Comparison of ENCODE assay signal across 8 cellular contexts in the genomic region with DNA sequence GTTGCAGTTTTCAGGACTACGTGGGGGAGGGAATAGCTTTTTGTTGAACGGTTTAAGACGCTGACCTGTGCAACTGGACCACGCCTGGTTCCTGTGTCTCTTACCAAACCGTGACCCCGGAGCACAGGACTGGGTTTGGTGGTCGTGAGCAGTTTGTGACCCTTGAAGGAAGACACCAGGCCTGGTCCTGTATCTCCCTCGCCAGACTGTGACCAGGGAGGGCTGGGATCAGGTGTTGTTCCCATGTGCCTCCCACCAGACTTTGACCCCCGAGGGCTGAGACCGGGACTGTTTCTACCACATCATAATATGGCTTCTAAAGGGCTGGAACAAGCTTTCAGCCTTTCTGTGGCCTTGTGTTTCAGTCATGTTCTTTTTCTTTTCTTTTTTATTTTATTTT. TPM values are rescaled to one million over a fixed set of nuclear protein-coding genes. Genes with fewer than 3 reads are reported as not detected.
DNase-seq lines count a peak whose midpoint lies in the region; ATAC-seq and TF ChIP-seq lines count a peak whose summit lies in the region.

No MANE protein-coding gene starts in this region.

- no peak for ATAC-seq in activated T-cell treated with anti-CD3 and anti-CD28 coated beads, Interleukin-2, amount 50 U/mL, for 4 hours

- peaks cover 3% of the 10 kb centered on the region for H3K36me3 Mint-ChIP-seq in activated T-cell treated with anti-CD3 and anti-CD28 coated beads, Interleukin-2, amount 50 U/mL, for 4 hours (ENCODE audit: insufficient read depth)

- peak overlapping the region; percentile 76 to 97 for H3K27ac ChIP-seq in liver (ENCODE audit: low read depth in 1 of 2, low read length in 2 of 2)
- H3K27ac ChIP-seq in tibial nerve: peak overlapping the region in 3 of 4 donors; percentile 68 to 84 (median 83)

- TF ChIP-seq RAD21 in liver (IDR thresholded peaks at IDR 0.05): no peak

- H3K27me3 ChIP-seq in liver (ENCODE audit: control insufficient read depth in 4 of 4, insufficient read depth in 4 of 4, low read length in 3 of 4) (no peaks in the 10 kb centered on the region), tibial nerve (no peaks in the 10 kb centered on the region)

- peaks cover 28% of the 10 kb centered on the region for H3K4me1 Mint-ChIP-seq in activated T-cell treated with anti-CD3 and anti-CD28 coated beads, Interleukin-2, amount 50 U/mL, for 4 hours (ENCODE audit: low read depth)

- peaks cover 1 to 9% (median 7%) of the 10 kb centered on the region in 4 donors for H3K36me3 ChIP-seq in liver (ENCODE audit: control insufficient read depth in 4 of 4, insufficient read depth in 3 of 4, low read depth in 1 of 4, low read length in 3 of 4)
- H3K36me3 ChIP-seq in tibial nerve: peaks cover 0 to 8% (median 0%) of the 10 kb centered on the region in 3 donors

- DNase-seq in activated T-cell treated with anti-CD3 and anti-CD28 coated beads, Interleukin-2, amount 50 U/mL, for 4 hours: no peak
- DNase-seq in activated T-cell treated with anti-CD3 and anti-CD28 coated beads for 4 hours: no peak
- no peak for DNase-seq in astrocyte of the cerebellum (ENCODE audit: low read depth)
- no peak for DNase-seq in tibial nerve (ENCODE audit: low spot score in 2 of 2)
- no peak for DNase-seq in DMS 273 treated with DMSO at 0.1 percent for 48 hours (lab: John Stamatoyannopoulos, UW)
- no peak for DNase-seq in Ammon's horn (ENCODE audit: low spot score)
- no peak for DNase-seq in NCI-H1694 (lab: John Stamatoyannopoulos, UW)

- in situ Hi-C loops in astrocyte of the cerebellum (cut with HindIII; ENCODE audit: low sequenced_read_pairs): no loop called here

- peak overlapping the region; percentile 89 for H3K4me3 Mint-ChIP-seq in activated T-cell treated with anti-CD3 and anti-CD28 coated beads, Interleukin-2, amount 50 U/mL, for 4 hours

- WGBS in liver: 2% methylated on average over 10 of the region's 10 CpGs
- WGBS in tibial nerve, 2 donors: 8 to 39% methylated on average over 10 of the region's 10 CpGs

- TF ChIP-seq CTCF in astrocyte of the cerebellum (IDR thresholded peaks at IDR 0.05; ENCODE audit: low read depth, low read length, missing control alignments) (no peak), liver (IDR thresholded peaks at IDR 0.05; ENCODE audit: low read depth, low read length, missing input control) (no peak), tibial nerve (IDR thresholded peaks at IDR 0.05) (no peak)

- H3K9me3 Mint-ChIP-seq in activated T-cell treated with anti-CD3 and anti-CD28 coated beads, Interleukin-2, amount 50 U/mL, for 4 hours: no peaks in the 10 kb centered on the region

- no peak for TF ChIP-seq EP300 in tibial nerve (IDR thresholded peaks at IDR 0.05)

- no peak for TF ChIP-seq POLR2A in tibial nerve (IDR thresholded peaks at IDR 0.05)

- peak overlapping the region; percentile 54 for H3K4me3 ChIP-seq in astrocyte of the cerebellum (ENCODE audit: low read depth, low read length)
- H3K4me3 ChIP-seq in liver (ENCODE audit: low read depth in 1 of 3, low read length in 3 of 3): peak overlapping the region; percentile 77 to 87 (median 87)
- peak overlapping the region; percentile 45 to 66 (median 57) for H3K4me3 ChIP-seq in tibial nerve

- H3K4me1 ChIP-seq in liver (ENCODE audit: control insufficient read depth in 4 of 4, insufficient read depth in 4 of 4, low read length in 3 of 4): peaks cover 0 to 8% (median 5%) of the 10 kb centered on the region in 4 donors
- H3K4me1 ChIP-seq in tibial nerve: peaks cover 0 to 7% (median 0%) of the 10 kb centered on the region in 4 donors

- H3K9me3 ChIP-seq in liver (ENCODE audit: control insufficient read depth in 4 of 4, low read length in 3 of 4): no peaks in the 10 kb centered on the region
- no peaks in the 10 kb centered on the region for H3K9me3 ChIP-seq in tibial nerve

- H3K9ac ChIP-seq in liver (ENCODE audit: low read depth in 1 of 2, low read length in 2 of 2): peak overlapping the region; percentile 63 to 90

- H3K27me3 Mint-ChIP-seq in activated T-cell treated with anti-CD3 and anti-CD28 coated beads, Interleukin-2, amount 50 U/mL, for 4 hours (ENCODE audit: low read depth): no peaks in the 10 kb centered on the region

TF ChIP-seq in liver, 16 proteins besides CTCF, POLR2A, EP300 and RAD21:
- TF ChIP-seq TAF1 (conservative IDR thresholded peaks at IDR 0.05): no peak
- TF ChIP-seq, protein P1, sequence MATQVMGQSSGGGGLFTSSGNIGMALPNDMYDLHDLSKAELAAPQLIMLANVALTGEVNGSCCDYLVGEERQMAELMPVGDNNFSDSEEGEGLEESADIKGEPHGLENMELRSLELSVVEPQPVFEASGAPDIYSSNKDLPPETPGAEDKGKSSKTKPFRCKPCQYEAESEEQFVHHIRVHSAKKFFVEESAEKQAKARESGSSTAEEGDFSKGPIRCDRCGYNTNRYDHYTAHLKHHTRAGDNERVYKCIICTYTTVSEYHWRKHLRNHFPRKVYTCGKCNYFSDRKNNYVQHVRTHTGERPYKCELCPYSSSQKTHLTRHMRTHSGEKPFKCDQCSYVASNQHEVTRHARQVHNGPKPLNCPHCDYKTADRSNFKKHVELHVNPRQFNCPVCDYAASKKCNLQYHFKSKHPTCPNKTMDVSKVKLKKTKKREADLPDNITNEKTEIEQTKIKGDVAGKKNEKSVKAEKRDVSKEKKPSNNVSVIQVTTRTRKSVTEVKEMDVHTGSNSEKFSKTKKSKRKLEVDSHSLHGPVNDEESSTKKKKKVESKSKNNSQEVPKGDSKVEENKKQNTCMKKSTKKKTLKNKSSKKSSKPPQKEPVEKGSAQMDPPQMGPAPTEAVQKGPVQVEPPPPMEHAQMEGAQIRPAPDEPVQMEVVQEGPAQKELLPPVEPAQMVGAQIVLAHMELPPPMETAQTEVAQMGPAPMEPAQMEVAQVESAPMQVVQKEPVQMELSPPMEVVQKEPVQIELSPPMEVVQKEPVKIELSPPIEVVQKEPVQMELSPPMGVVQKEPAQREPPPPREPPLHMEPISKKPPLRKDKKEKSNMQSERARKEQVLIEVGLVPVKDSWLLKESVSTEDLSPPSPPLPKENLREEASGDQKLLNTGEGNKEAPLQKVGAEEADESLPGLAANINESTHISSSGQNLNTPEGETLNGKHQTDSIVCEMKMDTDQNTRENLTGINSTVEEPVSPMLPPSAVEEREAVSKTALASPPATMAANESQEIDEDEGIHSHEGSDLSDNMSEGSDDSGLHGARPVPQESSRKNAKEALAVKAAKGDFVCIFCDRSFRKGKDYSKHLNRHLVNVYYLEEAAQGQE (IDR thresholded peaks at IDR 0.05): peak; percentile 48
- TF ChIP-seq RXRA (IDR thresholded peaks at IDR 0.05): no peak
- TF ChIP-seq SP1 (IDR thresholded peaks at IDR 0.05): peak; percentile 35
- peak; percentile 36 for TF ChIP-seq HNF4G (IDR thresholded peaks at IDR 0.05)
- TF ChIP-seq NR2F2 (IDR thresholded peaks at IDR 0.05): no peak
- no peak for TF ChIP-seq FOXA2 (IDR thresholded peaks at IDR 0.05)
- TF ChIP-seq JUND (IDR thresholded peaks at IDR 0.05): no peak
- TF ChIP-seq, protein P2, sequence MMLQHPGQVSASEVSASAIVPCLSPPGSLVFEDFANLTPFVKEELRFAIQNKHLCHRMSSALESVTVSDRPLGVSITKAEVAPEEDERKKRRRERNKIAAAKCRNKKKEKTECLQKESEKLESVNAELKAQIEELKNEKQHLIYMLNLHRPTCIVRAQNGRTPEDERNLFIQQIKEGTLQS (IDR thresholded peaks at IDR 0.05): no peak
- TF ChIP-seq HNF4A (conservative IDR thresholded peaks at IDR 0.05): peak; percentile 77 to 86
- peak; percentile 51 for TF ChIP-seq YY1 (IDR thresholded peaks at IDR 0.05)
- TF ChIP-seq EGR1 (IDR thresholded peaks at IDR 0.05; ENCODE audit: low read depth in 2 of 2): no peak
- no peak for TF ChIP-seq FOXA1 (IDR thresholded peaks at IDR 0.05)
- TF ChIP-seq, protein P3, sequence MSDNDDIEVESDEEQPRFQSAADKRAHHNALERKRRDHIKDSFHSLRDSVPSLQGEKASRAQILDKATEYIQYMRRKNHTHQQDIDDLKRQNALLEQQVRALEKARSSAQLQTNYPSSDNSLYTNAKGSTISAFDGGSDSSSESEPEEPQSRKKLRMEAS (IDR thresholded peaks at IDR 0.05): no peak
TF ChIP-seq in liver: peak in this region for 5.

RNA-seq across cellular contexts. Expression of a gene that starts 0.7 kb away (rescaled TPM):
- 100 to 1,000 TPM in 2 of 3 donors, 10 to 100 TPM in 1; 87.0 to 113 (median 106) TPM for total RNA-seq in activated T-cell treated with anti-CD3 and anti-CD28 coated beads, Interleukin-2, amount 50 U/mL, for 4 hours
- total RNA-seq in liver: 100 to 1,000 TPM; 304 to 362 TPM
- 100 to 1,000 TPM; 376 to 474 TPM for polyA plus RNA-seq in liver
- 10 to 100 TPM; 21.1 to 29.2 (median 23.6) TPM for total RNA-seq in tibial nerve

RNA-seq across cellular contexts. Expression of a gene that starts 13.5 kb away (rescaled TPM):
- 1 to 10 TPM; 7.5 to 10.0 (median 9.4) TPM for total RNA-seq in activated T-cell treated with anti-CD3 and anti-CD28 coated beads, Interleukin-2, amount 50 U/mL, for 4 hours
- total RNA-seq in liver: 1 to 10 TPM in 1 of 2 donors, under 1 TPM in 1; 0.70 to 2.8 TPM
- 1 to 10 TPM; 2.8 to 4.9 TPM for polyA plus RNA-seq in liver
- total RNA-seq in tibial nerve: 10 to 100 TPM in 3 of 4 donors, 1 to 10 TPM in 1; 8.8 to 19.8 (median 16.1) TPM

RNA-seq across cellular contexts. Expression of a gene that starts 17.2 kb away (rescaled TPM):
- total RNA-seq in activated T-cell treated with anti-CD3 and anti-CD28 coated beads, Interleukin-2, amount 50 U/mL, for 4 hours: 10 to 100 TPM; 15.1 to 17.4 (median 16.5) TPM
- total RNA-seq in liver (1 to 10 TPM; 3.2 to 3.5 TPM), tibial nerve (10 to 100 TPM in 3 of 4 donors, 1 to 10 TPM in 1; 9.9 to 15.9 (median 12.2) TPM)
- 1 to 10 TPM; 2.6 to 5.8 TPM for polyA plus RNA-seq in liver

RNA-seq across cellular contexts. Expression of a gene that starts 46.3 kb away (rescaled TPM):
- 100 to 1,000 TPM; 130 to 147 (median 134) TPM for total RNA-seq in activated T-cell treated with anti-CD3 and anti-CD28 coated beads, Interleukin-2, amount 50 U/mL, for 4 hours
- total RNA-seq in liver (10 to 100 TPM; 13.3 to 21.8 TPM), tibial nerve (10 to 100 TPM; 46.1 to 81.3 (median 51.0) TPM)
- 10 to 100 TPM; 14.3 to 19.6 TPM for polyA plus RNA-seq in liver

RNA-seq across cellular contexts. Expression of a gene that starts 52.0 kb away (rescaled TPM):
- total RNA-seq in activated T-cell treated with anti-CD3 and anti-CD28 coated beads, Interleukin-2, amount 50 U/mL, for 4 hours: 100 to 1,000 TPM; 459 to 489 (median 484) TPM
- total RNA-seq in liver (10 to 100 TPM; 81.0 to 87.3 TPM), tibial nerve (100 to 1,000 TPM; 170 to 235 (median 217) TPM)
- polyA plus RNA-seq in liver: 10 to 100 TPM; 28.6 to 43.2 TPM
